Comparison of ENCODE assay signal across 8 cellular contexts in the genomic region with DNA sequence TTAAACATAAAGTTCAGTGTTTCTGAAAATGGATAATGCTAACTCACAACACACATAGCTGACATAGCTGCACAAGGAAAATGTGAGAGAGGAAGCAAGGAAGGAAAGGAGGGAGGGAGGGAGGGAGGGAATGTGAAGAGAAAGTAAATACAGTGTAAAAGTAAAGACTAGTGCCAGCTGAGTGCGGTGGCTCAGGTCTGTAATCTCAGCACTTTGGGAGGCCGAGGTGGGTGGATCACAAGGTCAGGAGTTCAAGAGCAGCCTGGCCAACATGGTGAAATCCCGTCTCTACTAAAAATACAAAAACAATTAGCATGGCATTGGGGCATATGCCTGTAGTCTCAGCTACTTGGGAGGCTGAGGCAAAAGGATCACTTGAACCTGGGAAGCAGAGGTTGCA.
DNase-seq lines count a peak whose midpoint lies in the region; ATAC-seq, FAIRE-seq and TF ChIP-seq lines count a peak whose summit lies in the region.
"Not testable (repeated sequence)": the region's sequence is repeated elsewhere in the genome, so short reads cannot be mapped to it uniquely, and the experiment has no call there.

No MANE protein-coding gene starts in this region.

- not testable (repeated sequence) for H3F3A ChIP-seq in MM.1S (ENCODE audit: insufficient read depth, low read length)

- not testable (repeated sequence) for H3K9me2 ChIP-seq in MM.1S (replicated peaks; ENCODE audit: insufficient read depth, low read length)

- POLR2A ChIA-PET in CD4-positive, alpha-beta memory T cell (lab: Charles Lee; ENCODE audit: partially characterized antibody); HepG2 (lab: Yijun Ruan, JAX): not testable (repeated sequence)

- not testable (repeated sequence) for H3K79me2 ChIP-seq in MM.1S (ENCODE audit: low read length); HepG2 (ENCODE audit: insufficient read depth, low read length)

- 0% methylated on average over 3 of the region's 3 CpGs for WGBS in HepG2 (ENCODE audit: low lambda C conversion rate)
- 1 to 6% (median 4%) methylated on average over 3 of the region's 3 CpGs for WGBS in ovary, 3 donors
- WGBS in transverse colon (ENCODE audit: low coverage in 1 of 2), 2 donors, result 25 to 27% methylated on average over 2 to 3 of the region's 3 CpGs

- H3K4me2 ChIP-seq in MM.1S (ENCODE audit: low read depth, low read length), result peak overlapping the region; percentile 40; the same call in 1 of the 2 replicates
- peak overlapping the region; percentile 49; the same call in 1 of the 2 replicates for H3K4me2 ChIP-seq in HepG2 (ENCODE audit: low read depth, low read length)

- CTCF ChIA-PET in CD4-positive, alpha-beta memory T cell (lab: Charles Lee; ENCODE audit: partially characterized antibody); HepG2 (lab: Yijun Ruan, JAX; ENCODE audit: low intra/inter-chr PET ratio, low total read pairs): not testable (repeated sequence)

- not testable (repeated sequence) for TF ChIP-seq EP300 in HepG2 (IDR thresholded peaks at IDR 0.05; ENCODE audit: low read depth in 2 of 2, low read length in 2 of 2); HepG2 (CRISPR knock-in tag; IDR thresholded peaks at IDR 0.05; ENCODE audit: borderline replicate concordance); ovary (IDR thresholded peaks at IDR 0.05); transverse colon (IDR thresholded peaks at IDR 0.05; ENCODE audit: low read depth)

- not testable (repeated sequence) for FAIRE-seq in HepG2 (lab: Jason Lieb, UNC)

- not testable (repeated sequence) for H3K9me3 ChIP-seq in CD4-positive, alpha-beta memory T cell (ENCODE audit: control insufficient read depth in 1 of 2, low read length in 2 of 2); MM.1S (replicated peaks; ENCODE audit: insufficient read depth, low read length); adipocyte (ENCODE audit: control insufficient read depth, low read length); HepG2 (ENCODE audit: low read length); ovary; transverse colon

- not testable (repeated sequence) for H4K20me1 ChIP-seq in MM.1S (ENCODE audit: insufficient read depth, low read length); HepG2 (ENCODE audit: insufficient read depth, low read length)

- not testable (repeated sequence) for H3K27me3 ChIP-seq in CD4-positive, alpha-beta memory T cell (ENCODE audit: insufficient read depth, low read length); MM.1S (replicated peaks; ENCODE audit: insufficient read depth, low read length); adipocyte (replicated peaks; ENCODE audit: control insufficient read depth, insufficient read depth, low read length); HepG2 (ENCODE audit: control insufficient read depth in 1 of 2, insufficient read depth in 2 of 2, low read length in 2 of 2); ovary; transverse colon

- TF ChIP-seq POLR2A in HepG2 (IDR thresholded peaks at IDR 0.05; ENCODE audit: insufficient read depth in 1 of 2, low read depth in 2 of 2, low read length in 2 of 2); ovary (IDR thresholded peaks at IDR 0.05); transverse colon (IDR thresholded peaks at IDR 0.05): not testable (repeated sequence)

- not testable (repeated sequence) for H3K9ac ChIP-seq in MM.1S (ENCODE audit: low read length); HepG2 (ENCODE audit: insufficient read depth, low read depth, low read length)
- peak overlapping the region; percentile 30 for H3K9ac ChIP-seq in adipocyte (ENCODE audit: low read length)

- H3K36me3 ChIP-seq in CD4-positive, alpha-beta memory T cell (ENCODE audit: insufficient read depth, low read length); MM.1S (replicated peaks; ENCODE audit: insufficient read depth, low read length); adipocyte (ENCODE audit: control insufficient read depth, insufficient read depth, low read length, severe bottlenecking); HepG2 (replicated peaks in 1 of 2; ENCODE audit: control insufficient read depth in 1 of 2, insufficient read depth in 2 of 2, low read length in 2 of 2); ovary; transverse colon: not testable (repeated sequence)

- in situ Hi-C loops in HepG2 (cut with HindIII; ENCODE audit: extremely low pct_ligation_motif_present, low pct_unique_long_range_greater_than_20kb), result not testable (repeated sequence)
- in situ Hi-C loops in transverse colon (cut with MboI; ENCODE audit: low pct_ligation_motif_present in 1 of 4, low pct_unique_long_range_greater_than_20kb in 1 of 4, low sequenced_read_pairs in 3 of 4), result loop anchor here in 1 of 4 donors (25.0 kb wide), 1 partner anchor 202 kb away; no protein-coding TSS in a partner anchor

- not testable (repeated sequence) for H3K4me1 ChIP-seq in CD4-positive, alpha-beta memory T cell (ENCODE audit: insufficient read depth, low read length); MM.1S (ENCODE audit: low read length); adipocyte (ENCODE audit: control insufficient read depth, insufficient read depth, low read length); HepG2 (ENCODE audit: insufficient read depth, low read length); ovary (ENCODE audit: insufficient read depth); transverse colon

- peak overlapping the region; percentile 22 to 91 (median 69) for H3K4me3 Mint-ChIP-seq in CD4-positive, alpha-beta memory T cell
- peak overlapping the region; percentile 55 for H3K4me3 Mint-ChIP-seq in activated CD4-positive, alpha-beta T cell treated with anti-CD3 and anti-CD28 coated beads, Interleukin-2, amount 10 ng/mL, durations not matched to agents 24 days and 14 days

- H3K4me3 ChIP-seq in CD4-positive, alpha-beta memory T cell (ENCODE audit: low read length in 2 of 2), result not testable (repeated sequence)
- H3K4me3 ChIP-seq in MM.1S (ENCODE audit: low read length) (peak overlapping the region; percentile 53), adipocyte (ENCODE audit: low read length) (peak overlapping the region; percentile 79), fibroblast of pulmonary artery (replicated peaks; ENCODE audit: low read depth, low read length) (peak overlapping the region; percentile 41), HepG2 (replicated peaks in 1 of 3; ENCODE audit: insufficient read depth in 1 of 3, low read depth in 2 of 3, low read length in 3 of 3) (peak overlapping the region in 1 of 3 experiments; percentile 53; a peak in 2 of 6 replicates), ovary (peak overlapping the region; percentile 44), transverse colon (peak overlapping the region in 3 of 4 donors; percentile 31 to 46 (median 40))

- not testable (repeated sequence) for TF ChIP-seq RAD21 in HepG2 (CRISPR knock-in tag; IDR thresholded peaks at IDR 0.05)

- H3K9me3 Mint-ChIP-seq in CD4-positive, alpha-beta memory T cell; activated CD4-positive, alpha-beta T cell treated with anti-CD3 and anti-CD28 coated beads, Interleukin-2, amount 10 ng/mL, durations not matched to agents 24 days and 14 days: not testable (repeated sequence)

- peak overlapping the region in 3 of 7 donors; percentile 60 to 88 (median 70) for H3K27ac Mint-ChIP-seq in CD4-positive, alpha-beta memory T cell
- H3K27ac Mint-ChIP-seq in activated CD4-positive, alpha-beta T cell treated with anti-CD3 and anti-CD28 coated beads, Interleukin-2, amount 10 ng/mL, durations not matched to agents 24 days and 14 days, result not testable (repeated sequence)

- H3K36me3 Mint-ChIP-seq in CD4-positive, alpha-beta memory T cell; activated CD4-positive, alpha-beta T cell treated with anti-CD3 and anti-CD28 coated beads, Interleukin-2, amount 10 ng/mL, durations not matched to agents 24 days and 14 days (ENCODE audit: low read depth): not testable (repeated sequence)

- H3K4me1 Mint-ChIP-seq in CD4-positive, alpha-beta memory T cell, result peaks cover 0 to 11% (median 5%) of the 10 kb centered on the region in 4 donors
- not testable (repeated sequence) for H3K4me1 Mint-ChIP-seq in activated CD4-positive, alpha-beta T cell treated with anti-CD3 and anti-CD28 coated beads, Interleukin-2, amount 10 ng/mL, durations not matched to agents 24 days and 14 days

- not testable (repeated sequence) for H3K27me3 Mint-ChIP-seq in CD4-positive, alpha-beta memory T cell; activated CD4-positive, alpha-beta T cell treated with anti-CD3 and anti-CD28 coated beads, Interleukin-2, amount 10 ng/mL, durations not matched to agents 24 days and 14 days

- H3K27ac ChIP-seq in CD4-positive, alpha-beta memory T cell (ENCODE audit: low read depth, low read length); MM.1S (ENCODE audit: low read length); HepG2 (ENCODE audit: extremely low read length, insufficient read depth, low read length); transverse colon: not testable (repeated sequence)
- peak overlapping the region; percentile 49 to 68 for H3K27ac ChIP-seq in ovary

- not testable (repeated sequence) for H2AFZ ChIP-seq in MM.1S (ENCODE audit: low read length); HepG2 (ENCODE audit: low read length)

- DNase-seq in CD4-positive, alpha-beta memory T cell; MM.1S; activated CD4-positive, alpha-beta T cell treated with anti-CD3 and anti-CD28 coated beads, Interleukin-2, amount 10 ng/mL, durations not matched to agents 24 days and 14 days; adipocyte (ENCODE audit: low read depth); fibroblast of pulmonary artery (ENCODE audit: low read depth); HepG2 (ENCODE audit: low spot score); transverse colon: not testable (repeated sequence)
- peak in 4 of 5 donors; percentile 34 to 59 (median 42) for DNase-seq in ovary

- not testable (repeated sequence) for BruUV-seq in HepG2 (replicated peaks; lab: Mats Ljungman, UMichigan)

- ATAC-seq in HepG2, result peak; percentile 41; the same call in 2 of the 3 replicates

- not testable (repeated sequence) for TF ChIP-seq CTCF in MM.1S (IDR thresholded peaks at IDR 0.05; ENCODE audit: low read length); fibroblast of pulmonary artery (IDR thresholded peaks at IDR 0.05; ENCODE audit: low read length, missing control alignments); HepG2 (CRISPR knock-in tag; IDR thresholded peaks at IDR 0.05); ovary (IDR thresholded peaks at IDR 0.05); transverse colon (IDR thresholded peaks at IDR 0.05)

- intact Hi-C loops in CD4-positive, alpha-beta memory T cell (cut with micrococcal nuclease); activated CD4-positive, alpha-beta T cell treated with anti-CD3 and anti-CD28 coated beads, Interleukin-2, amount 10 ng/mL, durations not matched to agents 24 days and 14 days (cut with micrococcal nuclease); HepG2 (cut with micrococcal nuclease; ENCODE audit: unreplicated experiment); ovary (cut with DNase I); transverse colon (cut with DNase I; ENCODE audit: low total_unique reads): not testable (repeated sequence)
